ENCODE assay signal across 15 cellular contexts in the genomic region with DNA sequence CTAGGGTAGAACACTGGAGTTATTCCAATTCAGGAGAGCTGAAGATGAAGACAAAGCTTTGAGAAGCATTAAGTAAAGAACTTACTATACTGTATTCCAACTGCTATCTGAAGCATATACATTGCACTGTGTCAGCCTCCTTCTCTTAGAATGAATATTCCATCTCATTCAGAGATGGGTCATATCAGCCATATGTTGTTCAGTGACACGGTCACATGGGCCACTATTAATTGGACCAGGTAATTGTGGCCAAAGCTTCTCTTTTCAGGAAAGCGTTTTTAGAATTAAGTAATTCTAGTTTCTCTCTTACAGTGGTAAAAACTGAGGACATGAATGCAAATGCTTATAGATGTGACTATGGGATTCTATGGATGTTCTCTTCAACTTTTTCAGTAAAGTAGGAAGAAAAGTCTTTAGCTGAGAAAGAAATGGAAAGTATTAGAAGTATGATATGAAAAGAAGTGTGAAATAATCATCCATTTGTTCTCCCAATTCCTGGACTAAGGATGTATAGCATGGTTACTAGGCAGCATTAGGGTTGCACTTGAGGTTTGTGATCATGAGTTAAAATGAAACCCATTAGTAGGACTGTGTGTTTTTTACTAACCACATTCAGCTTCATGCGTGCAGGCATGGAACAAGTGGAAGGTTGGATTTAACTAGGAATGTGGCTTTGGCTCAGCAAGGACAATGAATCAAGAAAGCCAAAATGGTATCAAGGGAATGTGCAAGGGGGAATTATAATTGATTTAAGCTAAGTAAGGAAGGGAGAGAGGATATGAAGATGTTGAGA. TPM values are rescaled to one million over a fixed set of nuclear protein-coding genes. Genes with fewer than 3 reads are reported as not detected.
DNase-seq lines count a peak whose midpoint lies in the region; ATAC-seq, FAIRE-seq and TF ChIP-seq lines count a peak whose summit lies in the region.
"Had no signal": no experiment of that assay in that cellular context is flagged by ENCODE, and none has a peak within 500 bp of the region (broad histone marks: within the 10 kb centered on the region; RNA-seq: fewer than 3 reads in every experiment).

No MANE protein-coding gene starts in this region.

- WGBS in testis, 2 donors = 83 to 89% methylated on average over 3 of the region's 3 CpGs

- TF ChIP-seq CTCF in GM12865 (IDR thresholded peaks at IDR 0.05; ENCODE audit: insufficient read depth, low read depth, low read length, missing control alignments) = no peak
- TF ChIP-seq CTCF in testis (IDR thresholded peaks at IDR 0.05) = no peak

- DNase-seq in GM12865 (ENCODE audit: low read depth) (peak; percentile 40), GM19239 (ENCODE audit: insufficient read length, low spot score) (no peak), DMS53 treated with DMSO at 0.1 percent for 48 hours (lab: John Stamatoyannopoulos, UW; ENCODE audit: unreplicated experiment) (no peak), testis (no peak), NOMO-1 treated with DMSO at 0.1 percent for 48 hours (lab: John Stamatoyannopoulos, UW; ENCODE audit: unreplicated experiment) (no peak), Ammon's horn (ENCODE audit: low spot score) (no peak)
- DNase-seq: 8988T; activated CD4-positive, alpha-beta T cell treated with anti-CD3 and anti-CD28 coated beads, Interleukin-2, amount 10 ng/mL, durations not matched to agents 7 days and 5 days; activated T-cell treated with anti-CD3 and anti-CD28 coated beads, Interleukin-2, amount 50 U/mL, for 48 hours; H9; SHP77 treated with DMSO at 0.1 percent for 48 hours; spleen had no signal

- FAIRE-seq in GM19239 (lab: Jason Lieb, UNC) = peak; percentile 73
- FAIRE-seq: keratinocyte had no signal

- no peak for TF ChIP-seq POLR2A in testis (IDR thresholded peaks at IDR 0.05)

- ATAC-seq in HG02588 (IDR thresholded peaks at IDR 0.05; ENCODE audit: unreplicated experiment) (peak; percentile 80), HG03159 (IDR thresholded peaks at IDR 0.05; ENCODE audit: unreplicated experiment) (peak; percentile 79)

- H3K4me3 ChIP-seq in GM12865 (ENCODE audit: low read depth, low read length) (no peak overlapping the region), testis (no peak overlapping the region)
- H3K4me3 ChIP-seq: spleen had no signal

- intact Hi-C loops in testis (cut with DNase I; ENCODE audit: low total_unique reads) = no loop called here

- H3K27me3 ChIP-seq in testis = no peaks in the 10 kb centered on the region
- H3K27me3 ChIP-seq: spleen had no signal

- H3K36me3 ChIP-seq in testis (ENCODE audit: low read depth, missing control alignments) = no peaks in the 10 kb centered on the region
- H3K36me3 ChIP-seq: spleen had no signal

- no peaks in the 10 kb centered on the region for H3K9me3 ChIP-seq in testis

- no peaks in the 10 kb centered on the region for H3K4me1 ChIP-seq in testis
- H3K4me1 ChIP-seq: spleen had no signal

- no peak overlapping the region for H3K27ac ChIP-seq in testis
- H3K27ac ChIP-seq: spleen had no signal

RNA-seq across cellular contexts. Expression of gene CETN3, which starts 40.9 kb away (rescaled TPM):
- total RNA-seq in testis = 10 to 100 TPM; 56.7 to 60.9 TPM
- polyA plus RNA-seq in testis (ENCODE audit: insufficient read depth, low read depth, low replicate concordance) = 353 TPM
